In the genomic region with DNA sequence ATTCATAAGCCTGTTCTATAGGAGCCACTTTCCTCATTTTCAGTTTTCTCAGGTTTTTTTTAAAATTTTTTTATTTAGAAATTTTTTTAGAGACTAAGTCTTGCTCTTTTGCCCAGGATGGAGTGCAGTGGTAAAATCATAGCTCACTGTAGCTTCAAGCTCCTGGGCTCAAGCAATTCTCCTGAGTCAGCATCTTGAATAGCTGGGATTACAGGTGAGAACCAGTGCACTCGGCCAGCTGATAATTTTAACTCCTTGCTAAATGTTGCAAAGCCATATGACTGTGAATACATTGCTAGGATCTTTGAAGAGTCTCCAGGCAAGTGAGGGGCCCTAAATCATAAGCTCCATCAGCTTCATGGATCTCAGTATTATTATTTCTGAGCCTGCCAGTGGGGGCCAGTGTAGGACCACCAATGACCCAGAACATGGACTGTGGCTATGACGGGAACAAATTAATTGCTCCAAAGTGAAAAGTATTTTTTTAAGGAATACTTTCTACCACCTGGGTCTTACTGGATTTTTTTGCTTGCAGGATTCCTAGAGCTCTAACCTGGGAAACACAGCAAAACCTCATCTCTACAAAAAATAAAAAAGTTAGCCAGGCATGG, we compare ENCODE assay signal across 8 cellular contexts. TPM values are rescaled to one million over a fixed set of nuclear protein-coding genes. Genes with fewer than 3 reads are reported as not detected.
DNase-seq lines count a peak whose midpoint lies in the region; ATAC-seq and TF ChIP-seq lines count a peak whose summit lies in the region.

No MANE protein-coding gene starts in this region.

- H3K27me3 Mint-ChIP-seq in activated naive CD8-positive, alpha-beta T cell treated with anti-CD3 and anti-CD28 coated beads, Interleukin-2, amount 50 U/mL, for 24 hours, result peaks cover 2% of the 10 kb centered on the region
- H3K27me3 Mint-ChIP-seq in activated naive CD8-positive, alpha-beta T cell treated with anti-CD3 and anti-CD28 coated beads for 36 hours, result no peaks in the 10 kb centered on the region
- no peaks in the 10 kb centered on the region for H3K27me3 Mint-ChIP-seq in chondrocyte (ENCODE audit: low read depth)

- no peak overlapping the region for H3K27ac ChIP-seq in dorsolateral prefrontal cortex

- no peak for DNase-seq in activated naive CD8-positive, alpha-beta T cell treated with anti-CD3 and anti-CD28 coated beads, Interleukin-2, amount 50 U/mL, for 24 hours
- DNase-seq in activated naive CD8-positive, alpha-beta T cell treated with anti-CD3 and anti-CD28 coated beads for 36 hours, result no peak
- DNase-seq in NCI-H345 (lab: John Stamatoyannopoulos, UW) (peak; percentile 15), chondrocyte (ENCODE audit: low spot score) (no peak), retinal pigment epithelial cell (ENCODE audit: low read depth) (no peak), NCI-H526 (lab: John Stamatoyannopoulos, UW) (no peak), dorsolateral prefrontal cortex (no peak), activated gamma-delta T cell treated with Interleukin-2 at 50 U/mL for 16 hours (no peak)

- intact Hi-C loops in dorsolateral prefrontal cortex (cut with DNase I), result loop anchor here in 1 of 2 donors (10.0 kb wide), 1 partner anchor 119 kb away; no protein-coding TSS in a partner anchor

- H3K4me1 Mint-ChIP-seq in activated naive CD8-positive, alpha-beta T cell treated with anti-CD3 and anti-CD28 coated beads, Interleukin-2, amount 50 U/mL, for 24 hours, result peaks cover 5% of the 10 kb centered on the region
- H3K4me1 Mint-ChIP-seq in activated naive CD8-positive, alpha-beta T cell treated with anti-CD3 and anti-CD28 coated beads for 36 hours, result peaks cover 5% of the 10 kb centered on the region
- H3K4me1 Mint-ChIP-seq in chondrocyte (ENCODE audit: low read depth), result peaks cover 7% of the 10 kb centered on the region

- H3K9me3 Mint-ChIP-seq in activated naive CD8-positive, alpha-beta T cell treated with anti-CD3 and anti-CD28 coated beads, Interleukin-2, amount 50 U/mL, for 24 hours, result no peaks in the 10 kb centered on the region
- peaks cover 1% of the 10 kb centered on the region for H3K9me3 Mint-ChIP-seq in activated naive CD8-positive, alpha-beta T cell treated with anti-CD3 and anti-CD28 coated beads for 36 hours
- no peaks in the 10 kb centered on the region for H3K9me3 Mint-ChIP-seq in chondrocyte (ENCODE audit: low read depth)

- H3K4me3 ChIP-seq in retinal pigment epithelial cell (ENCODE audit: low read length), result no peak overlapping the region
- no peak overlapping the region for H3K4me3 ChIP-seq in dorsolateral prefrontal cortex

- no peak overlapping the region for H3K27ac Mint-ChIP-seq in activated naive CD8-positive, alpha-beta T cell treated with anti-CD3 and anti-CD28 coated beads, Interleukin-2, amount 50 U/mL, for 24 hours
- H3K27ac Mint-ChIP-seq in activated naive CD8-positive, alpha-beta T cell treated with anti-CD3 and anti-CD28 coated beads for 36 hours, result no peak overlapping the region
- no peak overlapping the region for H3K27ac Mint-ChIP-seq in chondrocyte (ENCODE audit: unreplicated experiment)

- H3K36me3 Mint-ChIP-seq in activated naive CD8-positive, alpha-beta T cell treated with anti-CD3 and anti-CD28 coated beads, Interleukin-2, amount 50 U/mL, for 24 hours (ENCODE audit: low read depth), result no peaks in the 10 kb centered on the region
- H3K36me3 Mint-ChIP-seq in activated naive CD8-positive, alpha-beta T cell treated with anti-CD3 and anti-CD28 coated beads for 36 hours, result peaks cover 2% of the 10 kb centered on the region
- no peaks in the 10 kb centered on the region for H3K36me3 Mint-ChIP-seq in chondrocyte (ENCODE audit: low read depth)

- ATAC-seq in activated naive CD8-positive, alpha-beta T cell treated with anti-CD3 and anti-CD28 coated beads, Interleukin-2, amount 50 U/mL, for 24 hours, result peak; percentile 54

- no peaks in the 10 kb centered on the region for H3K27me3 ChIP-seq in dorsolateral prefrontal cortex

- H3K4me3 Mint-ChIP-seq in activated naive CD8-positive, alpha-beta T cell treated with anti-CD3 and anti-CD28 coated beads, Interleukin-2, amount 50 U/mL, for 24 hours, result no peak overlapping the region
- no peak overlapping the region for H3K4me3 Mint-ChIP-seq in activated naive CD8-positive, alpha-beta T cell treated with anti-CD3 and anti-CD28 coated beads for 36 hours
- H3K4me3 Mint-ChIP-seq in chondrocyte (ENCODE audit: unreplicated experiment), result no peak overlapping the region

- TF ChIP-seq CTCF in chondrocyte (IDR thresholded peaks at IDR 0.05) (peak; percentile 77), retinal pigment epithelial cell (conservative IDR thresholded peaks at IDR 0.05; ENCODE audit: low read depth, low read length) (peak; percentile 45), dorsolateral prefrontal cortex (IDR thresholded peaks at IDR 0.05 in 54 of 56, conservative IDR thresholded peaks at IDR 0.05 in 2 of 56; ENCODE audit: low read depth in 1 of 56, partially characterized antibody in 56 of 56) (peak in 4 of 56 donors; percentile 8 to 31 (median 16))

RNA-seq across cellular contexts. Expression of a gene that starts 5.7 kb away (rescaled TPM):
- total RNA-seq in activated naive CD8-positive, alpha-beta T cell treated with anti-CD3 and anti-CD28 coated beads for 36 hours, result 10 to 100 TPM; 44.0 to 47.1 TPM
- total RNA-seq in chondrocyte (46.2 to 57.0 TPM (median 47.9 TPM) in 3 replicates), dorsolateral prefrontal cortex (10 to 100 TPM; 52.7 to 86.4 (median 69.3) TPM)

RNA-seq across cellular contexts. Expression of a gene that starts 14.7 kb away (rescaled TPM):
- total RNA-seq in activated naive CD8-positive, alpha-beta T cell treated with anti-CD3 and anti-CD28 coated beads for 36 hours, result 100 to 1,000 TPM; 242 TPM
- total RNA-seq in chondrocyte (176 to 369 TPM (median 362 TPM) in 3 replicates), dorsolateral prefrontal cortex (100 to 1,000 TPM in 74 of 120 experiments, 10 to 100 TPM in 46; 62.3 to 341 (median 107) TPM)

RNA-seq across cellular contexts. Expression of a gene that starts 55.5 kb away (rescaled TPM):
- total RNA-seq in activated naive CD8-positive, alpha-beta T cell treated with anti-CD3 and anti-CD28 coated beads for 36 hours, result 10 to 100 TPM; 41.1 to 41.6 TPM
- 25.3 to 31.8 TPM (median 27.0 TPM) in 3 replicates for total RNA-seq in chondrocyte
- total RNA-seq in dorsolateral prefrontal cortex, result 10 to 100 TPM; 15.3 to 31.2 (median 21.3) TPM
